13 cellular contexts compared by ENCODE assay signal in the genomic region with DNA sequence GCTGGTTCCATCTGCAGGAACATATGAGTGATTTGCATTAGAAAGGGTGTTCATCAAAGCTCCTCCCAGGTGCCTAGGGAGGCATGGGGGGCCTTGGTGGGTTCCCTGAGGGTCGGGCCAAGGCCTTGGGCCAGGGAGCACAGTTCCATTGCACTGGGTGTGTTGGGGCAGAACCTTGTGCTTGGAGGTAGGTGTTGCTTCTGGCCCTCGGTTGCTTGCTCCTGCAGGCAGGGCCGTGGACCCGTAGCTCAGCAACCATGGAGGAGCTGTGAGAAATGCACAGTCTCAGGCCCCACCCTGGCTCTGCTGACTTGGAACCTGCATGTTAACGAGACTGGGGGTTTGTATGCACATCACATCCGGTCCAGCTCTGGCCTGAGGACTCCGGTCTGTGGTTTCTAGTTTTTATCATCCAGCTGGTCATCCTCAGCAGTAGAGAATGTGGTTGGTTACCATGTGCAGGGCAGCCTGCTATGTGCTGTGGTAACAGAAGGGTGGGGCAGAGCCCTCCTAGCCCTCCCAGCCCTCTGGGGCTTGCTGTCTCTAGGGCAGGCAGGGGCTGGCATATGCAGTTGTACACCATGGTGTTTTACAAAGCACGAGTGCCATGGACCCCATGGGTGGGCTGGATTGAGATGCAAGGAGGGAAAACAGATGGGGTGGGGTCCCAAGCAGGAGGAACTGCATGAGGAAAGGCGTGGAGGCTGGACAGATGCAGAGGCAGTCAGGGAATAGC.
DNase-seq lines count a peak whose midpoint lies in the region; ATAC-seq, FAIRE-seq and TF ChIP-seq lines count a peak whose summit lies in the region.
"Had no signal": no experiment of that assay in that cellular context is flagged by ENCODE, and none has a peak within 500 bp of the region (broad histone marks: within the 10 kb centered on the region; RNA-seq: fewer than 3 reads in every experiment).

No MANE protein-coding gene starts in this region.

- DNase-seq in GF-D8 (lab: John Stamatoyannopoulos, UW) = peak; percentile 27
- peak; percentile 92 for DNase-seq in NB4 (ENCODE audit: low read depth)
- DNase-seq in astrocyte of the spinal cord (ENCODE audit: low read depth, low spot score) = peak; percentile 85
- no peak for DNase-seq in natural killer cell
- no peak for DNase-seq in stimulated activated naive B cell treated with anti-CD40 and anti-IgM and Interleukin-4, amounts not matched to agents 10 μg/mL and 1 μg/mL and 100 μg/mL, for 72 hours
- DNase-seq in frontal cortex (ENCODE audit: low spot score in 2 of 2) = no peak
- no peak for DNase-seq in WERI-Rb-1
- DNase-seq: activated naive CD4-positive, alpha-beta T cell treated with anti-CD3 and anti-CD28 coated beads, Interleukin-2, amount 10 ng/mL, durations not matched to agents 7 days and 5 days; left colon had no signal

- peaks cover 70 to 71% of the 10 kb centered on the region in 2 donors for H3K4me1 Mint-ChIP-seq in natural killer cell
- no peaks in the 10 kb centered on the region for H3K4me1 Mint-ChIP-seq in stimulated activated naive B cell treated with anti-CD40 and anti-IgM and Interleukin-4, amounts not matched to agents 10 μg/mL and 1 μg/mL and 100 μg/mL, for 72 hours

- no peaks in the 10 kb centered on the region for H3K36me3 ChIP-seq in WERI-Rb-1

- H3K4me3 Mint-ChIP-seq in natural killer cell = peak overlapping the region; percentile 87
- H3K4me3 Mint-ChIP-seq in stimulated activated naive B cell treated with anti-CD40 and anti-IgM and Interleukin-4, amounts not matched to agents 10 μg/mL and 1 μg/mL and 100 μg/mL, for 72 hours = no peak overlapping the region
- H3K4me3 Mint-ChIP-seq: activated naive CD4-positive, alpha-beta T cell treated with anti-CD3 and anti-CD28 coated beads, Interleukin-2, amount 10 ng/mL, durations not matched to agents 7 days and 5 days had no signal

- in situ Hi-C loops in astrocyte of the spinal cord (cut with HindIII; ENCODE audit: low sequenced_read_pairs) = no loop called here

- FAIRE-seq in frontal cortex (lab: Jason Lieb, UNC) = no peak
- FAIRE-seq: G401.6, HepG2, TTC549 had no signal

- H3K9me3 ChIP-seq in WERI-Rb-1 (ENCODE audit: severe bottlenecking) = no peaks in the 10 kb centered on the region

- peak overlapping the region; percentile 94 to 95 for H3K27ac Mint-ChIP-seq in natural killer cell
- H3K27ac Mint-ChIP-seq in stimulated activated naive B cell treated with anti-CD40 and anti-IgM and Interleukin-4, amounts not matched to agents 10 μg/mL and 1 μg/mL and 100 μg/mL, for 72 hours = no peak overlapping the region
- H3K27ac Mint-ChIP-seq: activated naive CD4-positive, alpha-beta T cell treated with anti-CD3 and anti-CD28 coated beads, Interleukin-2, amount 10 ng/mL, durations not matched to agents 7 days and 5 days had no signal

- H3K27me3 ChIP-seq in WERI-Rb-1 (ENCODE audit: insufficient read depth, low read depth, severe bottlenecking) = no peaks in the 10 kb centered on the region

- no peaks in the 10 kb centered on the region for H3K9me3 Mint-ChIP-seq in natural killer cell
- H3K9me3 Mint-ChIP-seq in stimulated activated naive B cell treated with anti-CD40 and anti-IgM and Interleukin-4, amounts not matched to agents 10 μg/mL and 1 μg/mL and 100 μg/mL, for 72 hours = no peaks in the 10 kb centered on the region
- H3K9me3 Mint-ChIP-seq: activated naive CD4-positive, alpha-beta T cell treated with anti-CD3 and anti-CD28 coated beads, Interleukin-2, amount 10 ng/mL, durations not matched to agents 7 days and 5 days had no signal

- TF ChIP-seq POLR2A in NB4 (IDR thresholded peaks at IDR 0.05; ENCODE audit: extremely low read depth, insufficient read length) = no peak

- TF ChIP-seq CTCF in NB4 (IDR thresholded peaks at IDR 0.05; ENCODE audit: low read depth, low read length) = no peak
- no peak for TF ChIP-seq CTCF in astrocyte of the spinal cord (IDR thresholded peaks at IDR 0.05; ENCODE audit: low read depth, low read length)
- TF ChIP-seq CTCF in natural killer cell (IDR thresholded peaks at IDR 0.05) = no peak
- no peak for TF ChIP-seq CTCF in WERI-Rb-1 (IDR thresholded peaks at IDR 0.05; ENCODE audit: low read depth, low read length)

- ATAC-seq in natural killer cell = peak; percentile 35 to 66 (median 40)
- no peak for ATAC-seq in stimulated activated naive B cell treated with anti-CD40 and anti-IgM and Interleukin-4, amounts not matched to agents 10 μg/mL and 1 μg/mL and 100 μg/mL, for 72 hours (replicated peaks)
- no peak for ATAC-seq in GM19397 (IDR thresholded peaks at IDR 0.05; ENCODE audit: unreplicated experiment)
- ATAC-seq: HepG2, left colon had no signal

- intact Hi-C loops in natural killer cell (cut with micrococcal nuclease) = loop anchor here (2.0 to 5.0 kb wide), 2 partner anchors 17 to 36 kb away; no protein-coding TSS in a partner anchor

- H3K27me3 Mint-ChIP-seq in natural killer cell (ENCODE audit: low read depth in 2 of 2) = no peaks in the 10 kb centered on the region
- H3K27me3 Mint-ChIP-seq in stimulated activated naive B cell treated with anti-CD40 and anti-IgM and Interleukin-4, amounts not matched to agents 10 μg/mL and 1 μg/mL and 100 μg/mL, for 72 hours = peaks cover 11 to 12% of the 10 kb centered on the region in 2 donors

- H3K4me3 ChIP-seq in NB4 (ENCODE audit: low read depth, low read length) (peak overlapping the region; percentile 34), astrocyte of the spinal cord (ENCODE audit: low read depth, low read length) (no peak overlapping the region), WERI-Rb-1 (ENCODE audit: low read depth, low read length) (no peak overlapping the region)

- no peaks in the 10 kb centered on the region for H3K36me3 Mint-ChIP-seq in natural killer cell
- H3K36me3 Mint-ChIP-seq in stimulated activated naive B cell treated with anti-CD40 and anti-IgM and Interleukin-4, amounts not matched to agents 10 μg/mL and 1 μg/mL and 100 μg/mL, for 72 hours = no peaks in the 10 kb centered on the region
- H3K36me3 Mint-ChIP-seq: activated naive CD4-positive, alpha-beta T cell treated with anti-CD3 and anti-CD28 coated beads, Interleukin-2, amount 10 ng/mL, durations not matched to agents 7 days and 5 days had no signal

- no peak overlapping the region for H3K27ac ChIP-seq in WERI-Rb-1

Comparison
In these comparisons a context has a peak if more than half of its experiments do, and no peak if none do; other contexts are left out.
1. DNase-seq: peak in GF-D8 (single experiment), NB4 (single experiment) and astrocyte of the spinal cord (single experiment); none in natural killer cell (single experiment), stimulated activated naive B cell treated with anti-CD40 and anti-IgM and Interleukin-4, amounts not matched to agents 10 μg/mL and 1 μg/mL and 100 μg/mL, for 72 hours (single experiment), frontal cortex (0 of 2) and WERI-Rb-1 (single experiment).
2. ATAC-seq: peak in natural killer cell (3 of 3); none in stimulated activated naive B cell treated with anti-CD40 and anti-IgM and Interleukin-4, amounts not matched to agents 10 μg/mL and 1 μg/mL and 100 μg/mL, for 72 hours (0 of 2) and GM19397 (single experiment).